In genomic region chr11:128379587-128380279, GRCh38 we compare ENCODE assay signal across 14 cellular contexts.
DNase-seq lines count a peak whose midpoint lies in the region; ATAC-seq and TF ChIP-seq lines count a peak whose summit lies in the region.
"Had no signal": no experiment of that assay in that cellular context is flagged by ENCODE, and none has a peak within 500 bp of the region (broad histone marks: within the 10 kb centered on the region; RNA-seq: fewer than 3 reads in every experiment).

No MANE protein-coding gene starts in this region.

- H3K9me3 ChIP-seq in KOPT-K1 (ENCODE audit: insufficient read depth, low read length, poor library complexity, severe bottlenecking) (peaks cover 29% of the 10 kb centered on the region), SJCRH30 (replicated peaks) (no peaks in the 10 kb centered on the region)

- peak overlapping the region; percentile 32 for H3K27ac ChIP-seq in KOPT-K1 (ENCODE audit: low read depth, low read length, poor library complexity, severe bottlenecking)
- H3K27ac ChIP-seq in SJCRH30, result no peak overlapping the region
- no peak overlapping the region for H3K27ac ChIP-seq in caudate nucleus (ENCODE audit: low read depth, low read length)
- H3K27ac ChIP-seq: parathyroid adenoma, VCaP had no signal

- peaks cover 18% of the 10 kb centered on the region for H3K9me3 Mint-ChIP-seq in activated naive CD8-positive, alpha-beta T cell treated with anti-CD3 and anti-CD28 coated beads, Interleukin-2, amount 10 ng/mL, durations not matched to agents 7 days and 5 days
- peaks cover 26% of the 10 kb centered on the region for H3K9me3 Mint-ChIP-seq in WTC11

- no peaks in the 10 kb centered on the region for H3K27me3 ChIP-seq in SJCRH30

- peak; percentile 90 for ATAC-seq in activated naive CD8-positive, alpha-beta T cell treated with anti-CD3 and anti-CD28 coated beads, Interleukin-2, amount 10 ng/mL, durations not matched to agents 7 days and 5 days (ENCODE audit: low read depth)
- ATAC-seq in WTC11, result no peak
- no peak for ATAC-seq in GM21529 (IDR thresholded peaks at IDR 0.05; ENCODE audit: unreplicated experiment)

- peaks cover 18% of the 10 kb centered on the region for H3K4me1 Mint-ChIP-seq in activated naive CD8-positive, alpha-beta T cell treated with anti-CD3 and anti-CD28 coated beads, Interleukin-2, amount 10 ng/mL, durations not matched to agents 7 days and 5 days
- H3K4me1 Mint-ChIP-seq in WTC11, result peaks cover 12% of the 10 kb centered on the region
- H3K4me1 Mint-ChIP-seq: brain had no signal

- DNase-seq in T-helper 22 cell (ENCODE audit: low read depth) (peak; percentile 18), WTC11 (ENCODE audit: low spot score) (no peak), SJCRH30 (no peak), caudate nucleus (lab: John Stamatoyannopoulos, UW) (no peak)
- no peak for DNase-seq in activated naive CD8-positive, alpha-beta T cell treated with anti-CD3 and anti-CD28 coated beads, Interleukin-2, amount 10 ng/mL, durations not matched to agents 7 days and 5 days
- peak; percentile 19 for DNase-seq in stimulated activated CD4-positive, alpha-beta T cell treated with anti-CD3 and anti-CD28 coated beads, Interleukin-2, amount 100 ng/mL, for 4 hours (ENCODE audit: low read depth)
- DNase-seq: erythroblast, NCI-H345, RPMI8226 had no signal

- H3K27me3 Mint-ChIP-seq in activated naive CD8-positive, alpha-beta T cell treated with anti-CD3 and anti-CD28 coated beads, Interleukin-2, amount 10 ng/mL, durations not matched to agents 7 days and 5 days, result peaks cover 1% of the 10 kb centered on the region
- no peaks in the 10 kb centered on the region; the same call in 1 of the 2 replicates for H3K27me3 Mint-ChIP-seq in WTC11 (ENCODE audit: low read depth)

- no peak for TF ChIP-seq CTCF in WTC11 (IDR thresholded peaks at IDR 0.05)

- H3K4me3 ChIP-seq in SJCRH30, result no peak overlapping the region

- peaks cover 20% of the 10 kb centered on the region for H3K36me3 Mint-ChIP-seq in activated naive CD8-positive, alpha-beta T cell treated with anti-CD3 and anti-CD28 coated beads, Interleukin-2, amount 10 ng/mL, durations not matched to agents 7 days and 5 days
- H3K36me3 Mint-ChIP-seq in WTC11, result no peaks in the 10 kb centered on the region; the same call in 1 of the 2 replicates
- H3K36me3 Mint-ChIP-seq: brain had no signal

- H3K36me3 ChIP-seq in KOPT-K1 (ENCODE audit: insufficient read depth, low read length) (no peaks in the 10 kb centered on the region), SJCRH30 (no peaks in the 10 kb centered on the region)

- H3K4me3 Mint-ChIP-seq in activated naive CD8-positive, alpha-beta T cell treated with anti-CD3 and anti-CD28 coated beads, Interleukin-2, amount 10 ng/mL, durations not matched to agents 7 days and 5 days, result no peak overlapping the region
- H3K4me3 Mint-ChIP-seq in WTC11, result no peak overlapping the region
- H3K4me3 Mint-ChIP-seq: brain had no signal

- CTCF ChIA-PET in WTC11 (lab: Charles Lee), result no interaction called here

- no peaks in the 10 kb centered on the region for H3K4me1 ChIP-seq in SJCRH30
- H3K4me1 ChIP-seq: parathyroid adenoma had no signal

- H3K27ac Mint-ChIP-seq in activated naive CD8-positive, alpha-beta T cell treated with anti-CD3 and anti-CD28 coated beads, Interleukin-2, amount 10 ng/mL, durations not matched to agents 7 days and 5 days, result peak overlapping the region; percentile 2
- H3K27ac Mint-ChIP-seq in WTC11, result no peak overlapping the region

- POLR2A ChIA-PET in activated naive CD8-positive, alpha-beta T cell treated with anti-CD3 and anti-CD28 coated beads, Interleukin-2, amount 10 ng/mL, durations not matched to agents 7 days and 5 days (lab: Charles Lee), result interaction anchor here (0.6 kb wide), 1 partner anchor 140 kb away, joined by 3 read pairs; no protein-coding TSS in a partner anchor
- POLR2A ChIA-PET in WTC11 (lab: Charles Lee), result no interaction called here

TF ChIP-seq in WTC11, 78 proteins besides CTCF, POLR2A, EP300 and RAD21:
- TF ChIP-seq MXD4 (CRISPR knock-in tag; IDR thresholded peaks at IDR 0.05; ENCODE audit: borderline replicate concordance) (no peak), AFF4 (CRISPR knock-in tag; IDR thresholded peaks at IDR 0.05; ENCODE audit: borderline replicate concordance) (no peak)

Comparison
In these comparisons a context has a peak if more than half of its experiments do, and no peak if none do; other contexts are left out.
1. DNase-seq: peak in T-helper 22 cell (single experiment) and stimulated activated CD4-positive, alpha-beta T cell treated with anti-CD3 and anti-CD28 coated beads, Interleukin-2, amount 100 ng/mL, for 4 hours (single experiment); none in activated naive CD8-positive, alpha-beta T cell treated with anti-CD3 and anti-CD28 coated beads, Interleukin-2, amount 10 ng/mL, durations not matched to agents 7 days and 5 days (single experiment), WTC11 (single experiment), SJCRH30 (0 of 2) and caudate nucleus (0 of 61).